Comparison of ENCODE assay signal across 8 cellular contexts in genomic region chr18:54357082-54357659, GRCh38. TPM values are rescaled to one million over a fixed set of nuclear protein-coding genes. Genes with fewer than 3 reads are reported as not detected.
DNase-seq lines count a peak whose midpoint lies in the region; ATAC-seq and TF ChIP-seq lines count a peak whose summit lies in the region.

No MANE protein-coding gene starts in this region.

- CTCF ChIA-PET in AG04449 (lab: Yijun Ruan, JAX) = interaction anchor here (1.0 to 2.2 kb wide), 10 partner anchors 17 to 315 kb away, joined by 3 to 11 read pairs (median 3); no protein-coding TSS in a partner anchor

- TF ChIP-seq CTCF in AG04449 (IDR thresholded peaks at IDR 0.05; ENCODE audit: insufficient read depth, low read length, missing control alignments) (no peak), WERI-Rb-1 (IDR thresholded peaks at IDR 0.05; ENCODE audit: low read depth, low read length) (no peak), foreskin keratinocyte (conservative IDR thresholded peaks at IDR 0.05) (no peak)

- H3K9me3 ChIP-seq in WERI-Rb-1 (ENCODE audit: severe bottlenecking) = no peaks in the 10 kb centered on the region

- H3K36me3 ChIP-seq in WERI-Rb-1 = peaks cover 4% of the 10 kb centered on the region
- no peaks in the 10 kb centered on the region for H3K36me3 ChIP-seq in rectal smooth muscle tissue (ENCODE audit: control insufficient read depth, insufficient read depth, low read length)

- H3K4me1 ChIP-seq in foreskin keratinocyte (no peaks in the 10 kb centered on the region), rectal smooth muscle tissue (ENCODE audit: control insufficient read depth, insufficient read depth, low read length) (no peaks in the 10 kb centered on the region)

- H3K4me3 ChIP-seq in AG04449 (ENCODE audit: low read depth, low read length) (peak overlapping the region; percentile 82), WERI-Rb-1 (ENCODE audit: low read depth, low read length) (peak overlapping the region; percentile 83), rectal smooth muscle tissue (ENCODE audit: low read length) (peak overlapping the region; percentile 90)

- H3K9ac ChIP-seq in rectal smooth muscle tissue (ENCODE audit: low read length) = peak overlapping the region; percentile 29

- ATAC-seq in GM18907 (IDR thresholded peaks at IDR 0.05; ENCODE audit: unreplicated experiment) (peak; percentile 60), HG03432 (IDR thresholded peaks at IDR 0.05; ENCODE audit: unreplicated experiment) (peak; percentile 61), foreskin keratinocyte (peak; percentile 18), HG03565 (IDR thresholded peaks at IDR 0.05; ENCODE audit: unreplicated experiment) (no peak)

- H3K27me3 ChIP-seq in WERI-Rb-1 (ENCODE audit: insufficient read depth, low read depth, severe bottlenecking) (no peaks in the 10 kb centered on the region), foreskin keratinocyte (no peaks in the 10 kb centered on the region), rectal smooth muscle tissue (ENCODE audit: control insufficient read depth, insufficient read depth, low read length) (no peaks in the 10 kb centered on the region)

- POLR2A ChIA-PET in AG04449 (lab: Yijun Ruan, JAX) = interaction anchor here (1.0 kb wide), 1 partner anchor 74 kb away, joined by 3 read pairs; no protein-coding TSS in a partner anchor

- no peak for DNase-seq in AG04449 (ENCODE audit: low read depth, low spot score)
- DNase-seq in WERI-Rb-1 = no peak
- DNase-seq in foreskin keratinocyte = peak; percentile 17 to 37
- no peak for DNase-seq in activated effector memory CD4-positive, alpha-beta T cell treated with Interleukin-2 at 50 U/mL for 16 hours

- H3K27ac ChIP-seq in WERI-Rb-1 (peak overlapping the region; percentile 85), foreskin keratinocyte (peak overlapping the region; percentile 38), rectal smooth muscle tissue (ENCODE audit: low read depth, low read length) (no peak overlapping the region)

RNA-seq across cellular contexts. Expression of gene STARD6, which starts 0.5 kb away (rescaled TPM):
- 0.14 TPM in 1 of 2 replicates, not detected in the other for total RNA-seq in foreskin keratinocyte
- 0.06 TPM in 1 of 2 replicates, not detected in the other for polyA plus RNA-seq in foreskin keratinocyte

RNA-seq across cellular contexts. Expression of gene C18orf54, which starts 0.5 kb away (rescaled TPM):
- 12.5 and 15.3 TPM in 2 replicates for total RNA-seq in foreskin keratinocyte
- 2.9 and 4.3 TPM in 2 replicates for polyA plus RNA-seq in foreskin keratinocyte

Comparison
In these comparisons a context has a peak if more than half of its experiments do, and no peak if none do; other contexts are left out.
1. DNase-seq: peak in foreskin keratinocyte (2 of 2); none in AG04449 (single experiment), WERI-Rb-1 (single experiment) and activated effector memory CD4-positive, alpha-beta T cell treated with Interleukin-2 at 50 U/mL for 16 hours (single experiment).
2. Peak in every context shown above with its lines, with median percentiles within 50 percentile points of each other: H3K4me3 ChIP-seq.